Comparison of ENCODE assay signal across 1 cellular context in the genomic region with DNA sequence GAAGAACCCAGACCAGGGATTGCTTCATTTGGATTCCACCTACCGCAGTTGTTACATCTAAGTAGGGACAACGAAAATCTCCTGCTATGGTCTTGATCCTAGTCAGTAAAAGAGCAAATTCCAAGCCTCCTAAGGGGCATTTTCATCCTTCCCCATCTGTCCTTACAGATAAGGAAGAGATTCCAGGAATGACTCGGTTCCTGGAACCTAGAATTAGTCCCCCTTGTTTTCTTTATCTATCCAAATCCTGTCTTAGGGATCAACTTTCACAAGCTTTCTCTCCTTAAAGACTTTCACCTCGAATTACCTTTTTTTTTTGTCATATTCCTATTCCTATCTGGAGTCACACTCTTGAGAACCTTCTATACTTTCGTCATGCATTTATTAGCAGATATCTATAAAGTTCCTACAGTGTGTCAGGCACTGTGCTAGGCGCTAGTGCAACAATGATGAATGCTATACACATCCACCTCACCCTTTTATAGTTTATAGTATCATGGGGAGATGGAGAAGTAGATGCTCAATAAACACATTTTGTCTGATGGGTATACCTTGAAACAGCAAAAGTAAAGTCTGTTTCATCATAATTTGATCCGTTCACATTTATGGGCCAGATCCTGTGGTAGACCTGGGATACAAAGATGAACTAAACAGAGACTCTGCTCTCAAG.
TF ChIP-seq lines count a peak whose summit lies in the region.

No MANE protein-coding gene starts in this region.

TF ChIP-seq in K562, 482 proteins besides CTCF, POLR2A, EP300 and RAD21 (continued from another document and continues in another):
- TF ChIP-seq, protein P1, sequence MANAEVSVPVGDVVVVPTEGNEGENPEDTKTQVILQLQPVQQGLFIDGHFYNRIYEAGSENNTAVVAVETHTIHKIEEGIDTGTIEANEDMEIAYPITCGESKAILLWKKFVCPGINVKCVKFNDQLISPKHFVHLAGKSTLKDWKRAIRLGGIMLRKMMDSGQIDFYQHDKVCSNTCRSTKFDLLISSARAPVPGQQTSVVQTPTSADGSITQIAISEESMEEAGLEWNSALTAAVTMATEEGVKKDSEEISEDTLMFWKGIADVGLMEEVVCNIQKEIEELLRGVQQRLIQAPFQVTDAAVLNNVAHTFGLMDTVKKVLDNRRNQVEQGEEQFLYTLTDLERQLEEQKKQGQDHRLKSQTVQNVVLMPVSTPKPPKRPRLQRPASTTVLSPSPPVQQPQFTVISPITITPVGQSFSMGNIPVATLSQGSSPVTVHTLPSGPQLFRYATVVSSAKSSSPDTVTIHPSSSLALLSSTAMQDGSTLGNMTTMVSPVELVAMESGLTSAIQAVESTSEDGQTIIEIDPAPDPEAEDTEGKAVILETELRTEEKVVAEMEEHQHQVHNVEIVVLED (CRISPR knock-in tag; IDR thresholded peaks at IDR 0.05) = no peak
- TF ChIP-seq THRAP3 (IDR thresholded peaks at IDR 0.05; ENCODE audit: borderline replicate concordance) = no peak
- TF ChIP-seq BMI1 (IDR thresholded peaks at IDR 0.05; ENCODE audit: low read length) = no peak
- no peak for TF ChIP-seq ZC3H4 (CRISPR knock-in tag; IDR thresholded peaks at IDR 0.05; ENCODE audit: borderline replicate concordance)
- TF ChIP-seq, protein P2, sequence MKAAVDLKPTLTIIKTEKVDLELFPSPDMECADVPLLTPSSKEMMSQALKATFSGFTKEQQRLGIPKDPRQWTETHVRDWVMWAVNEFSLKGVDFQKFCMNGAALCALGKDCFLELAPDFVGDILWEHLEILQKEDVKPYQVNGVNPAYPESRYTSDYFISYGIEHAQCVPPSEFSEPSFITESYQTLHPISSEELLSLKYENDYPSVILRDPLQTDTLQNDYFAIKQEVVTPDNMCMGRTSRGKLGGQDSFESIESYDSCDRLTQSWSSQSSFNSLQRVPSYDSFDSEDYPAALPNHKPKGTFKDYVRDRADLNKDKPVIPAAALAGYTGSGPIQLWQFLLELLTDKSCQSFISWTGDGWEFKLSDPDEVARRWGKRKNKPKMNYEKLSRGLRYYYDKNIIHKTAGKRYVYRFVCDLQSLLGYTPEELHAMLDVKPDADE (conservative IDR thresholded peaks at IDR 0.05; ENCODE audit: control insufficient read depth, low read depth, low read length) = no peak
- no peak for TF ChIP-seq ZNF75A (CRISPR knock-in tag; IDR thresholded peaks at IDR 0.05)
- TF ChIP-seq, protein P3, sequence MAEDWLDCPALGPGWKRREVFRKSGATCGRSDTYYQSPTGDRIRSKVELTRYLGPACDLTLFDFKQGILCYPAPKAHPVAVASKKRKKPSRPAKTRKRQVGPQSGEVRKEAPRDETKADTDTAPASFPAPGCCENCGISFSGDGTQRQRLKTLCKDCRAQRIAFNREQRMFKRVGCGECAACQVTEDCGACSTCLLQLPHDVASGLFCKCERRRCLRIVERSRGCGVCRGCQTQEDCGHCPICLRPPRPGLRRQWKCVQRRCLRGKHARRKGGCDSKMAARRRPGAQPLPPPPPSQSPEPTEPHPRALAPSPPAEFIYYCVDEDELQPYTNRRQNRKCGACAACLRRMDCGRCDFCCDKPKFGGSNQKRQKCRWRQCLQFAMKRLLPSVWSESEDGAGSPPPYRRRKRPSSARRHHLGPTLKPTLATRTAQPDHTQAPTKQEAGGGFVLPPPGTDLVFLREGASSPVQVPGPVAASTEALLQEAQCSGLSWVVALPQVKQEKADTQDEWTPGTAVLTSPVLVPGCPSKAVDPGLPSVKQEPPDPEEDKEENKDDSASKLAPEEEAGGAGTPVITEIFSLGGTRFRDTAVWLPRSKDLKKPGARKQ (CRISPR knock-in tag; IDR thresholded peaks at IDR 0.05) = no peak
- TF ChIP-seq CBFA2T2 (conservative IDR thresholded peaks at IDR 0.05) = peak; percentile 74
- no peak; the same call in none of the 2 replicates for TF ChIP-seq CXXC5 (CRISPR knock-in tag; IDR thresholded peaks at IDR 0.05)
- no peak for TF ChIP-seq KDM2B (CRISPR knock-in tag; IDR thresholded peaks at IDR 0.05)
- TF ChIP-seq MCM5 (IDR thresholded peaks at IDR 0.05; ENCODE audit: low read depth) = no peak
- TF ChIP-seq, protein P4, sequence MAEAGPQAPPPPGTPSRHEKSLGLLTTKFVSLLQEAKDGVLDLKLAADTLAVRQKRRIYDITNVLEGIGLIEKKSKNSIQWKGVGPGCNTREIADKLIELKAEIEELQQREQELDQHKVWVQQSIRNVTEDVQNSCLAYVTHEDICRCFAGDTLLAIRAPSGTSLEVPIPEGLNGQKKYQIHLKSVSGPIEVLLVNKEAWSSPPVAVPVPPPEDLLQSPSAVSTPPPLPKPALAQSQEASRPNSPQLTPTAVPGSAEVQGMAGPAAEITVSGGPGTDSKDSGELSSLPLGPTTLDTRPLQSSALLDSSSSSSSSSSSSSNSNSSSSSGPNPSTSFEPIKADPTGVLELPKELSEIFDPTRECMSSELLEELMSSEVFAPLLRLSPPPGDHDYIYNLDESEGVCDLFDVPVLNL (CRISPR knock-in tag; IDR thresholded peaks at IDR 0.05; ENCODE audit: low read depth) = no peak
- TF ChIP-seq, protein P5, sequence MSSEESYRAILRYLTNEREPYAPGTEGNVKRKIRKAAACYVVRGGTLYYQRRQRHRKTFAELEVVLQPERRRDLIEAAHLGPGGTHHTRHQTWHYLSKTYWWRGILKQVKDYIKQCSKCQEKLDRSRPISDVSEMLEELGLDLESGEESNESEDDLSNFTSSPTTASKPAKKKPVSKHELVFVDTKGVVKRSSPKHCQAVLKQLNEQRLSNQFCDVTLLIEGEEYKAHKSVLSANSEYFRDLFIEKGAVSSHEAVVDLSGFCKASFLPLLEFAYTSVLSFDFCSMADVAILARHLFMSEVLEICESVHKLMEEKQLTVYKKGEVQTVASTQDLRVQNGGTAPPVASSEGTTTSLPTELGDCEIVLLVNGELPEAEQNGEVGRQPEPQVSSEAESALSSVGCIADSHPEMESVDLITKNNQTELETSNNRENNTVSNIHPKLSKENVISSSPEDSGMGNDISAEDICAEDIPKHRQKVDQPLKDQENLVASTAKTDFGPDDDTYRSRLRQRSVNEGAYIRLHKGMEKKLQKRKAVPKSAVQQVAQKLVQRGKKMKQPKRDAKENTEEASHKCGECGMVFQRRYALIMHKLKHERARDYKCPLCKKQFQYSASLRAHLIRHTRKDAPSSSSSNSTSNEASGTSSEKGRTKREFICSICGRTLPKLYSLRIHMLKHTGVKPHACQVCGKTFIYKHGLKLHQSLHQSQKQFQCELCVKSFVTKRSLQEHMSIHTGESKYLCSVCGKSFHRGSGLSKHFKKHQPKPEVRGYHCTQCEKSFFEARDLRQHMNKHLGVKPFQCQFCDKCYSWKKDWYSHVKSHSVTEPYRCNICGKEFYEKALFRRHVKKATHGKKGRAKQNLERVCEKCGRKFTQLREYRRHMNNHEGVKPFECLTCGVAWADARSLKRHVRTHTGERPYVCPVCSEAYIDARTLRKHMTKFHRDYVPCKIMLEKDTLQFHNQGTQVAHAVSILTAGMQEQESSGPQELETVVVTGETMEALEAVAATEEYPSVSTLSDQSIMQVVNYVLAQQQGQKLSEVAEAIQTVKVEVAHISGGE (CRISPR knock-in tag; IDR thresholded peaks at IDR 0.05) = no peak
- TF ChIP-seq SP1 (CRISPR knock-in tag; IDR thresholded peaks at IDR 0.05) = no peak
- no peak for TF ChIP-seq SIN3A (IDR thresholded peaks at IDR 0.05; ENCODE audit: borderline replicate concordance in 2 of 2, control insufficient read depth in 1 of 2, low read depth in 2 of 2, low read length in 2 of 2)
- no peak for TF ChIP-seq ELF1 (tag; IDR thresholded peaks at IDR 0.05)
- TF ChIP-seq EZH2 (IDR thresholded peaks at IDR 0.05; ENCODE audit: borderline replicate concordance, low read depth, low read length) = no peak
- no peak for TF ChIP-seq NFRKB (IDR thresholded peaks at IDR 0.05; ENCODE audit: low read depth)
- TF ChIP-seq, protein P6, sequence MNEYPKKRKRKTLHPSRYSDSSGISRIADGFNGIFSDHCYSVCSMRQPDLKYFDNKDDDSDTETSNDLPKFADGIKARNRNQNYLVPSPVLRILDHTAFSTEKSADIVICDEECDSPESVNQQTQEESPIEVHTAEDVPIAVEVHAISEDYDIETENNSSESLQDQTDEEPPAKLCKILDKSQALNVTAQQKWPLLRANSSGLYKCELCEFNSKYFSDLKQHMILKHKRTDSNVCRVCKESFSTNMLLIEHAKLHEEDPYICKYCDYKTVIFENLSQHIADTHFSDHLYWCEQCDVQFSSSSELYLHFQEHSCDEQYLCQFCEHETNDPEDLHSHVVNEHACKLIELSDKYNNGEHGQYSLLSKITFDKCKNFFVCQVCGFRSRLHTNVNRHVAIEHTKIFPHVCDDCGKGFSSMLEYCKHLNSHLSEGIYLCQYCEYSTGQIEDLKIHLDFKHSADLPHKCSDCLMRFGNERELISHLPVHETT (CRISPR knock-in tag; conservative IDR thresholded peaks at IDR 0.05 in 1 of 2, IDR thresholded peaks at IDR 0.05 in 1 of 2) = no peak
- TF ChIP-seq, protein P7, sequence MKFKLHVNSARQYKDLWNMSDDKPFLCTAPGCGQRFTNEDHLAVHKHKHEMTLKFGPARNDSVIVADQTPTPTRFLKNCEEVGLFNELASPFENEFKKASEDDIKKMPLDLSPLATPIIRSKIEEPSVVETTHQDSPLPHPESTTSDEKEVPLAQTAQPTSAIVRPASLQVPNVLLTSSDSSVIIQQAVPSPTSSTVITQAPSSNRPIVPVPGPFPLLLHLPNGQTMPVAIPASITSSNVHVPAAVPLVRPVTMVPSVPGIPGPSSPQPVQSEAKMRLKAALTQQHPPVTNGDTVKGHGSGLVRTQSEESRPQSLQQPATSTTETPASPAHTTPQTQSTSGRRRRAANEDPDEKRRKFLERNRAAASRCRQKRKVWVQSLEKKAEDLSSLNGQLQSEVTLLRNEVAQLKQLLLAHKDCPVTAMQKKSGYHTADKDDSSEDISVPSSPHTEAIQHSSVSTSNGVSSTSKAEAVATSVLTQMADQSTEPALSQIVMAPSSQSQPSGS (CRISPR knock-in tag; IDR thresholded peaks at IDR 0.05) = no peak
- TF ChIP-seq, protein P8, sequence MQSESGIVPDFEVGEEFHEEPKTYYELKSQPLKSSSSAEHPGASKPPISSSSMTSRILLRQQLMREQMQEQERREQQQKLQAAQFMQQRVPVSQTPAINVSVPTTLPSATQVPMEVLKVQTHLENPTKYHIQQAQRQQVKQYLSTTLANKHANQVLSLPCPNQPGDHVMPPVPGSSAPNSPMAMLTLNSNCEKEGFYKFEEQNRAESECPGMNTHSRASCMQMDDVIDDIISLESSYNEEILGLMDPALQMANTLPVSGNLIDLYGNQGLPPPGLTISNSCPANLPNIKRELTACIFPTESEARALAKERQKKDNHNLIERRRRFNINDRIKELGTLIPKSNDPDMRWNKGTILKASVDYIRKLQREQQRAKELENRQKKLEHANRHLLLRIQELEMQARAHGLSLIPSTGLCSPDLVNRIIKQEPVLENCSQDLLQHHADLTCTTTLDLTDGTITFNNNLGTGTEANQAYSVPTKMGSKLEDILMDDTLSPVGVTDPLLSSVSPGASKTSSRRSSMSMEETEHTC (IDR thresholded peaks at IDR 0.05) = no peak
- no peak for TF ChIP-seq PHF20 (IDR thresholded peaks at IDR 0.05; ENCODE audit: partially characterized antibody)
- TF ChIP-seq ATF1 (CRISPR knock-in tag; IDR thresholded peaks at IDR 0.05) = no peak
- peak; percentile 30; the same call in 1 of the 2 replicates for TF ChIP-seq ATF1 (tag; IDR thresholded peaks at IDR 0.05)
- TF ChIP-seq, protein P9, sequence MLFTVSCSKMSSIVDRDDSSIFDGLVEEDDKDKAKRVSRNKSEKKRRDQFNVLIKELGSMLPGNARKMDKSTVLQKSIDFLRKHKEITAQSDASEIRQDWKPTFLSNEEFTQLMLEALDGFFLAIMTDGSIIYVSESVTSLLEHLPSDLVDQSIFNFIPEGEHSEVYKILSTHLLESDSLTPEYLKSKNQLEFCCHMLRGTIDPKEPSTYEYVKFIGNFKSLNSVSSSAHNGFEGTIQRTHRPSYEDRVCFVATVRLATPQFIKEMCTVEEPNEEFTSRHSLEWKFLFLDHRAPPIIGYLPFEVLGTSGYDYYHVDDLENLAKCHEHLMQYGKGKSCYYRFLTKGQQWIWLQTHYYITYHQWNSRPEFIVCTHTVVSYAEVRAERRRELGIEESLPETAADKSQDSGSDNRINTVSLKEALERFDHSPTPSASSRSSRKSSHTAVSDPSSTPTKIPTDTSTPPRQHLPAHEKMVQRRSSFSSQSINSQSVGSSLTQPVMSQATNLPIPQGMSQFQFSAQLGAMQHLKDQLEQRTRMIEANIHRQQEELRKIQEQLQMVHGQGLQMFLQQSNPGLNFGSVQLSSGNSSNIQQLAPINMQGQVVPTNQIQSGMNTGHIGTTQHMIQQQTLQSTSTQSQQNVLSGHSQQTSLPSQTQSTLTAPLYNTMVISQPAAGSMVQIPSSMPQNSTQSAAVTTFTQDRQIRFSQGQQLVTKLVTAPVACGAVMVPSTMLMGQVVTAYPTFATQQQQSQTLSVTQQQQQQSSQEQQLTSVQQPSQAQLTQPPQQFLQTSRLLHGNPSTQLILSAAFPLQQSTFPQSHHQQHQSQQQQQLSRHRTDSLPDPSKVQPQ (CRISPR knock-in tag; IDR thresholded peaks at IDR 0.05; ENCODE audit: borderline replicate concordance) = no peak
- TF ChIP-seq, protein P10, sequence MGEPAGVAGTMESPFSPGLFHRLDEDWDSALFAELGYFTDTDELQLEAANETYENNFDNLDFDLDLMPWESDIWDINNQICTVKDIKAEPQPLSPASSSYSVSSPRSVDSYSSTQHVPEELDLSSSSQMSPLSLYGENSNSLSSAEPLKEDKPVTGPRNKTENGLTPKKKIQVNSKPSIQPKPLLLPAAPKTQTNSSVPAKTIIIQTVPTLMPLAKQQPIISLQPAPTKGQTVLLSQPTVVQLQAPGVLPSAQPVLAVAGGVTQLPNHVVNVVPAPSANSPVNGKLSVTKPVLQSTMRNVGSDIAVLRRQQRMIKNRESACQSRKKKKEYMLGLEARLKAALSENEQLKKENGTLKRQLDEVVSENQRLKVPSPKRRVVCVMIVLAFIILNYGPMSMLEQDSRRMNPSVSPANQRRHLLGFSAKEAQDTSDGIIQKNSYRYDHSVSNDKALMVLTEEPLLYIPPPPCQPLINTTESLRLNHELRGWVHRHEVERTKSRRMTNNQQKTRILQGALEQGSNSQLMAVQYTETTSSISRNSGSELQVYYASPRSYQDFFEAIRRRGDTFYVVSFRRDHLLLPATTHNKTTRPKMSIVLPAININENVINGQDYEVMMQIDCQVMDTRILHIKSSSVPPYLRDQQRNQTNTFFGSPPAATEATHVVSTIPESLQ (CRISPR knock-in tag; IDR thresholded peaks at IDR 0.05) = no peak
- no peak for TF ChIP-seq RB1 (IDR thresholded peaks at IDR 0.05; ENCODE audit: low read depth)
- no peak for TF ChIP-seq NCOA4 (IDR thresholded peaks at IDR 0.05; ENCODE audit: partially characterized antibody)
- TF ChIP-seq KLF1 (tag; IDR thresholded peaks at IDR 0.05) = no peak
- TF ChIP-seq SRSF3 (IDR thresholded peaks at IDR 0.05; ENCODE audit: insufficient read depth, low read length) = no peak
- TF ChIP-seq HDAC8 (tag; IDR thresholded peaks at IDR 0.05) = no peak
- no peak for TF ChIP-seq ZNF41 (CRISPR knock-in tag; conservative IDR thresholded peaks at IDR 0.05)
- TF ChIP-seq ZSCAN32 (CRISPR knock-in tag; IDR thresholded peaks at IDR 0.05) = no peak
- TF ChIP-seq PRPF4 (IDR thresholded peaks at IDR 0.05; ENCODE audit: insufficient read depth, low read depth, low read length, poor library complexity, severe bottlenecking) = no peak
- TF ChIP-seq, protein P11, sequence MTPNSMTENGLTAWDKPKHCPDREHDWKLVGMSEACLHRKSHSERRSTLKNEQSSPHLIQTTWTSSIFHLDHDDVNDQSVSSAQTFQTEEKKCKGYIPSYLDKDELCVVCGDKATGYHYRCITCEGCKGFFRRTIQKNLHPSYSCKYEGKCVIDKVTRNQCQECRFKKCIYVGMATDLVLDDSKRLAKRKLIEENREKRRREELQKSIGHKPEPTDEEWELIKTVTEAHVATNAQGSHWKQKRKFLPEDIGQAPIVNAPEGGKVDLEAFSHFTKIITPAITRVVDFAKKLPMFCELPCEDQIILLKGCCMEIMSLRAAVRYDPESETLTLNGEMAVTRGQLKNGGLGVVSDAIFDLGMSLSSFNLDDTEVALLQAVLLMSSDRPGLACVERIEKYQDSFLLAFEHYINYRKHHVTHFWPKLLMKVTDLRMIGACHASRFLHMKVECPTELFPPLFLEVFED (CRISPR knock-in tag; conservative IDR thresholded peaks at IDR 0.05) = no peak
